10 cellular contexts compared by ENCODE assay signal in the genomic region with DNA sequence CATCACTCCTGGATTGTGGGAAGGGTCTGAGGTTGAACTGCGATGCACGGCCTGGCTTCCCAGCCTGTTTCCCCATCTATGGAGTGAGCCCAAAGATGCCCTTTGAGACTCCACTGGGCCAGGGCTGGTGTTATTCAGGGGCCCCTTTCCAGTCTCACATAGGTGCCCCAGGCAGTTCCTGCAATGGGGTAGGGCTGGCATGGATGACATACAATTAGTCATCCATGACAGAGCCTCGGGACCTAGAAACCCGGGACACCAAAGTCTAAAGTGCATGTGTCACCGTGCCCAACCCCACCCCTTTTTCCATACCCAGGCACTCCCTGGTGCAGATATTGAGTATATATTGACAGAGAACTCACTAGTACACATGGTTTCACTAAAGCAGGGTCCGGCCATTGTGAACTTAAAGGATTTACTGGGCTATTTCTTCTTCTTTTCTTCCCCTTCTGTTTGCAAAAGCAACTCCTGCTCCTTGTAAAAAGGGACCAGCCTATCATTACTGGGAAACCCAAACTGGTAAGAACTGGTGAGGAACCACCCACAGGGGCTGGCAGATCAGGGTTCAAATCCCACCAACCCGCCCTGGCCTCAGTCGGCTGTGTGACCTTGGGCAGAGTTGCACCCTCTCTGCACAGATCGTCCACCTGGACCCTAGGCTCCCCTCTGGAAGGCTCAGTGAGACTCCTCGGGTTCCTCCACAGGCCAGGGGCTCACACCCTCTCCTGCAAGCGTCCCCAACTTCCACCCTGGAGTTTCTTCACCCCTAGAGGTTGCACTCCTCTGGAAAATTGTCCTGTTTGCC. TPM values are rescaled to one million over a fixed set of nuclear protein-coding genes. Genes with fewer than 3 reads are reported as not detected.
A peak's percentile ranks its signal among the peaks of the same experiment; 100 is the strongest.
DNase-seq lines count a peak whose midpoint lies in the region; ATAC-seq and TF ChIP-seq lines count a peak whose summit lies in the region.
"Had no signal": no experiment of that assay in that cellular context is flagged by ENCODE, and none has a peak within 500 bp of the region (broad histone marks: within the 10 kb centered on the region; RNA-seq: fewer than 3 reads in every experiment).

No MANE protein-coding gene starts in this region.

- H3K9me3 ChIP-seq in prostate gland (no peaks in the 10 kb centered on the region), SJCRH30 (replicated peaks) (no peaks in the 10 kb centered on the region)

- H3K36me3 ChIP-seq in prostate gland, result no peaks in the 10 kb centered on the region
- no peaks in the 10 kb centered on the region for H3K36me3 ChIP-seq in SJCRH30

- H3K4me3 ChIP-seq in prostate gland (no peak overlapping the region), SJCRH30 (no peak overlapping the region)

- H3K4me1 Mint-ChIP-seq in activated T-helper 17 cell treated with anti-CD3 and anti-CD28 coated beads, Interleukin-2, amount 50 U/mL, for 72 hours, result peaks cover 11% of the 10 kb centered on the region
- H3K4me1 Mint-ChIP-seq: brain had no signal

- H3K36me3 Mint-ChIP-seq in activated T-helper 17 cell treated with anti-CD3 and anti-CD28 coated beads, Interleukin-2, amount 50 U/mL, for 72 hours (ENCODE audit: low read depth), result no peaks in the 10 kb centered on the region
- H3K36me3 Mint-ChIP-seq: brain had no signal

- intact Hi-C loops in prostate gland (cut with DNase I), result no loop called here

- peak; percentile 99 for ATAC-seq in activated T-helper 17 cell treated with anti-CD3 and anti-CD28 coated beads, Interleukin-2, amount 50 U/mL, for 72 hours (replicated peaks)
- ATAC-seq in HG03025 (IDR thresholded peaks at IDR 0.05; ENCODE audit: low FRiP score, unreplicated experiment), result no peak
- ATAC-seq in HG03135 (IDR thresholded peaks at IDR 0.05; ENCODE audit: unreplicated experiment), result no peak

- WGBS in prostate gland, result 51% methylated on average over 11 of the region's 11 CpGs

- H3K27ac Mint-ChIP-seq in activated T-helper 17 cell treated with anti-CD3 and anti-CD28 coated beads, Interleukin-2, amount 50 U/mL, for 72 hours, result peak overlapping the region; percentile 80

- no peaks in the 10 kb centered on the region for H3K27me3 Mint-ChIP-seq in activated T-helper 17 cell treated with anti-CD3 and anti-CD28 coated beads, Interleukin-2, amount 50 U/mL, for 72 hours

- no peak for TF ChIP-seq POLR2A in prostate gland (IDR thresholded peaks at IDR 0.05)

- TF ChIP-seq CTCF in prostate gland (IDR thresholded peaks at IDR 0.05), result no peak

- DNase-seq in AG08395 (ENCODE audit: low spot score) (peak; percentile 58), HuH-7 (ENCODE audit: low spot score) (peak; percentile 31), prostate gland (ENCODE audit: low spot score) (peak; percentile 47), SJCRH30 (no peak), Kasumi-1 (lab: John Stamatoyannopoulos, UW) (no peak)
- DNase-seq: RPMI8226 had no signal

- H3K27ac ChIP-seq in prostate gland (peak overlapping the region in 1 of 2 donors; percentile 65), SJCRH30 (no peak overlapping the region)

- H3K4me3 Mint-ChIP-seq in activated T-helper 17 cell treated with anti-CD3 and anti-CD28 coated beads, Interleukin-2, amount 50 U/mL, for 72 hours, result peak overlapping the region; percentile 44
- H3K4me3 Mint-ChIP-seq: brain had no signal

- no peaks in the 10 kb centered on the region for H3K9me3 Mint-ChIP-seq in activated T-helper 17 cell treated with anti-CD3 and anti-CD28 coated beads, Interleukin-2, amount 50 U/mL, for 72 hours

- H3K27me3 ChIP-seq in prostate gland (replicated peaks; ENCODE audit: insufficient read depth) (no peaks in the 10 kb centered on the region), SJCRH30 (peaks cover 45% of the 10 kb centered on the region)

- H3K4me1 ChIP-seq in prostate gland (replicated peaks), result no peaks in the 10 kb centered on the region
- H3K4me1 ChIP-seq in SJCRH30, result no peaks in the 10 kb centered on the region

RNA-seq across cellular contexts. Expression of gene B3GNT3, which starts 2.7 kb away (rescaled TPM):
- total RNA-seq in activated T-helper 17 cell treated with anti-CD3 and anti-CD28 coated beads, Interleukin-2, amount 50 U/mL, for 72 hours, result 1 to 10 TPM in 1 of 2 donors, not detected in 1; 1.2 TPM
- 10 to 100 TPM in 1 of 2 donors, 1 to 10 TPM in 1; 5.2 to 11.9 TPM for total RNA-seq in prostate gland
- not detected in 2 replicates for total RNA-seq in SJCRH30 (2014; rRNA removed; shearing (Covaris generic))

RNA-seq across cellular contexts. Expression of gene INSL3, which starts 23.7 kb away (rescaled TPM):
- 1 to 10 TPM; 7.6 to 8.3 TPM for total RNA-seq in activated T-helper 17 cell treated with anti-CD3 and anti-CD28 coated beads, Interleukin-2, amount 50 U/mL, for 72 hours
- 100 to 1,000 TPM in 1 of 2 donors, not detected in 1; 117 TPM for total RNA-seq in prostate gland
- not detected in 2 replicates for total RNA-seq in SJCRH30 (2014; rRNA removed; shearing (Covaris generic))

RNA-seq across cellular contexts. Expression of gene FCHO1, which starts 46.3 kb away (rescaled TPM):
- 10 to 100 TPM; 64.0 to 75.5 TPM for total RNA-seq in activated T-helper 17 cell treated with anti-CD3 and anti-CD28 coated beads, Interleukin-2, amount 50 U/mL, for 72 hours
- total RNA-seq in prostate gland, result 10 to 100 TPM in 1 of 2 donors, 1 to 10 TPM in 1; 1.3 to 10.7 TPM
- total RNA-seq in SJCRH30 (2014; rRNA removed; shearing (Covaris generic)), result 2.8 and 3.0 TPM in 2 replicates

RNA-seq across cellular contexts. Expression of gene JAK3, which starts 50.2 kb away (rescaled TPM):
- 100 to 1,000 TPM; 186 to 250 TPM for total RNA-seq in activated T-helper 17 cell treated with anti-CD3 and anti-CD28 coated beads, Interleukin-2, amount 50 U/mL, for 72 hours
- total RNA-seq in prostate gland, result 10 to 100 TPM in 1 of 2 donors, 1 to 10 TPM in 1; 1.5 to 10.1 TPM
- total RNA-seq in SJCRH30 (2014; rRNA removed; shearing (Covaris generic)), result 0.03 and 0.04 TPM in 2 replicates

Comparison
In these comparisons a context has a peak if more than half of its experiments do, and no peak if none do; other contexts are left out.
1. DNase-seq: peak in AG08395 (single experiment), HuH-7 (single experiment) and prostate gland (single experiment); none in SJCRH30 (0 of 2) and Kasumi-1 (0 of 2).
2. RNA of gene FCHO1, which starts 46.3 kb away (total RNA-seq): 64.0 to 75.5 TPM in activated T-helper 17 cell treated with anti-CD3 and anti-CD28 coated beads, Interleukin-2, amount 50 U/mL, for 72 hours; 1.3 to 10.7 TPM in prostate gland and 2.8 to 3.0 TPM in SJCRH30; every median in the first group is over 4 times any median in the second.